In the genomic region with DNA sequence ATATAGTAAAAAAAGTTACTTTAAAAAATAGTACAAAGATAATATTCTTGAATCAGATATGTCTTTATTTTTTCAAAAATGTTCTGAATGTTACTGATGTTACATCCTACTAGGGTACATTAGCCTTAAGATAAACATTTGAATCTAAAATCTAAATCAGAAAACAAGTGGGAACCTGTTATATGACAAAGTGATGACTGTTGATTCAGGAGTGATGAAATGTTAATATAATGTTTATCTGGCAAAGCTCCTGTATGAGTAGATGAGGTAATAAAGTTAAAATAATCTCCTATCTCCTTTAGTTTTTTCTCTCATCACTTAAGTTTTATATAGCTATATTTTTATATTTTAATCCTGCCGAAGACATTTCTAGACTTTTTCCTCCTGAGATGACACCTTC, we compare ENCODE assay signal across 1 cellular context.
TF ChIP-seq lines count a peak whose summit lies in the region.

No MANE protein-coding gene starts in this region.

TF ChIP-seq in GM23338, 12 proteins besides CTCF, POLR2A, EP300 and RAD21 (continued from another document):
- TF ChIP-seq REST (IDR thresholded peaks at IDR 0.05; ENCODE audit: unreplicated experiment), result no peak
- TF ChIP-seq, protein P1, sequence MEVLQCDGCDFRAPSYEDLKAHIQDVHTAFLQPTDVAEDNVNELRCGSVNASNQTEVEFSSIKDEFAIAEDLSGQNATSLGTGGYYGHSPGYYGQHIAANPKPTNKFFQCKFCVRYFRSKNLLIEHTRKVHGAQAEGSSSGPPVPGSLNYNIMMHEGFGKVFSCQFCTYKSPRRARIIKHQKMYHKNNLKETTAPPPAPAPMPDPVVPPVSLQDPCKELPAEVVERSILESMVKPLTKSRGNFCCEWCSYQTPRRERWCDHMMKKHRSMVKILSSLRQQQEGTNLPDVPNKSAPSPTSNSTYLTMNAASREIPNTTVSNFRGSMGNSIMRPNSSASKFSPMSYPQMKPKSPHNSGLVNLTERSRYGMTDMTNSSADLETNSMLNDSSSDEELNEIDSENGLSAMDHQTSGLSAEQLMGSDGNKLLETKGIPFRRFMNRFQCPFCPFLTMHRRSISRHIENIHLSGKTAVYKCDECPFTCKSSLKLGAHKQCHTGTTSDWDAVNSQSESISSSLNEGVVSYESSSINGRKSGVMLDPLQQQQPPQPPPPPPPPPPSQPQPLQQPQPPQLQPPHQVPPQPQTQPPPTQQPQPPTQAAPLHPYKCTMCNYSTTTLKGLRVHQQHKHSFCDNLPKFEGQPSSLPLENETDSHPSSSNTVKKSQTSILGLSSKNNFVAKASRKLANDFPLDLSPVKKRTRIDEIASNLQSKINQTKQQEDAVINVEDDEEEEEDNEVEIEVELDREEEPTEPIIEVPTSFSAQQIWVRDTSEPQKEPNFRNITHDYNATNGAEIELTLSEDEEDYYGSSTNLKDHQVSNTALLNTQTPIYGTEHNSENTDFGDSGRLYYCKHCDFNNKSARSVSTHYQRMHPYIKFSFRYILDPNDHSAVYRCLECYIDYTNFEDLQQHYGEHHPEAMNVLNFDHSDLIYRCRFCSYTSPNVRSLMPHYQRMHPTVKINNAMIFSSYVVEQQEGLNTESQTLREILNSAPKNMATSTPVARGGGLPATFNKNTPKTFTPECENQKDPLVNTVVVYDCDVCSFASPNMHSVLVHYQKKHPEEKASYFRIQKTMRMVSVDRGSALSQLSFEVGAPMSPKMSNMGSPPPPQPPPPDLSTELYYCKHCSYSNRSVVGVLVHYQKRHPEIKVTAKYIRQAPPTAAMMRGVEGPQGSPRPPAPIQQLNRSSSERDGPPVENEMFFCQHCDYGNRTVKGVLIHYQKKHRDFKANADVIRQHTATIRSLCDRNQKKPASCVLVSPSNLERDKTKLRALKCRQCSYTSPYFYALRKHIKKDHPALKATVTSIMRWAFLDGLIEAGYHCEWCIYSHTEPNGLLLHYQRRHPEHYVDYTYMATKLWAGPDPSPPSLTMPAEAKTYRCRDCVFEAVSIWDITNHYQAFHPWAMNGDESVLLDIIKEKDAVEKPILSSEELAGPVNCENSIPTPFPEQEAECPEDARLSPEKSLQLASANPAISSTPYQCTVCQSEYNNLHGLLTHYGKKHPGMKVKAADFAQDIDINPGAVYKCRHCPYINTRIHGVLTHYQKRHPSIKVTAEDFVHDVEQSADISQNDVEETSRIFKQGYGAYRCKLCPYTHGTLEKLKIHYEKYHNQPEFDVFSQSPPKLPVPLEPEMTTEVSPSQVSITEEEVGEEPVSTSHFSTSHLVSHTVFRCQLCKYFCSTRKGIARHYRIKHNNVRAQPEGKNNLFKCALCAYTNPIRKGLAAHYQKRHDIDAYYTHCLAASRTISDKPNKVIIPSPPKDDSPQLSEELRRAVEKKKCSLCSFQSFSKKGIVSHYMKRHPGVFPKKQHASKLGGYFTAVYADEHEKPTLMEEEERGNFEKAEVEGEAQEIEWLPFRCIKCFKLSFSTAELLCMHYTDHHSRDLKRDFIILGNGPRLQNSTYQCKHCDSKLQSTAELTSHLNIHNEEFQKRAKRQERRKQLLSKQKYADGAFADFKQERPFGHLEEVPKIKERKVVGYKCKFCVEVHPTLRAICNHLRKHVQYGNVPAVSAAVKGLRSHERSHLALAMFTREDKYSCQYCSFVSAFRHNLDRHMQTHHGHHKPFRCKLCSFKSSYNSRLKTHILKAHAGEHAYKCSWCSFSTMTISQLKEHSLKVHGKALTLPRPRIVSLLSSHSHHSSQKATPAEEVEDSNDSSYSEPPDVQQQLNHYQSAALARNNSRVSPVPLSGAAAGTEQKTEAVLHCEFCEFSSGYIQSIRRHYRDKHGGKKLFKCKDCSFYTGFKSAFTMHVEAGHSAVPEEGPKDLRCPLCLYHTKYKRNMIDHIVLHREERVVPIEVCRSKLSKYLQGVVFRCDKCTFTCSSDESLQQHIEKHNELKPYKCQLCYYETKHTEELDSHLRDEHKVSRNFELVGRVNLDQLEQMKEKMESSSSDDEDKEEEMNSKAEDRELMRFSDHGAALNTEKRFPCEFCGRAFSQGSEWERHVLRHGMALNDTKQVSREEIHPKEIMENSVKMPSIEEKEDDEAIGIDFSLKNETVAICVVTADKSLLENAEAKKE (CRISPR knock-in tag; IDR thresholded peaks at IDR 0.05), result no peak
- TF ChIP-seq POLR2AphosphoS5 (IDR thresholded peaks at IDR 0.05; ENCODE audit: low read depth), result no peak
- no peak for TF ChIP-seq CREB1 (CRISPR knock-in tag; IDR thresholded peaks at IDR 0.05; ENCODE audit: low read depth)
- TF ChIP-seq ZNF114 (CRISPR knock-in tag; IDR thresholded peaks at IDR 0.05), result no peak
- TF ChIP-seq EZH2phosphoT487 (IDR thresholded peaks at IDR 0.05; ENCODE audit: unreplicated experiment), result no peak
